In genomic region chr20:48721324-48722001, GRCh38 we compare ENCODE assay signal across 12 cellular contexts.
DNase-seq lines count a peak whose midpoint lies in the region; ATAC-seq, FAIRE-seq and TF ChIP-seq lines count a peak whose summit lies in the region.
"Had no signal": no experiment of that assay in that cellular context is flagged by ENCODE, and none has a peak within 500 bp of the region (broad histone marks: within the 10 kb centered on the region; RNA-seq: fewer than 3 reads in every experiment).

No MANE protein-coding gene starts in this region.

- no peak overlapping the region for H2AFZ ChIP-seq in PC-9

- H3K4me1 ChIP-seq in endodermal cell (ENCODE audit: control insufficient read depth, insufficient read depth, low read length) (peaks cover 10% of the 10 kb centered on the region), PC-9 (replicated peaks; ENCODE audit: insufficient read depth) (peaks cover 6% of the 10 kb centered on the region; the same call in 1 of the 2 replicates)

- H3K36me3 ChIP-seq in endodermal cell (ENCODE audit: control insufficient read depth, insufficient read depth, low read length) (peaks cover 56% of the 10 kb centered on the region), PC-9 (ENCODE audit: low read depth) (no peaks in the 10 kb centered on the region)

- peak; percentile 76 for FAIRE-seq in GM18507 (lab: Jason Lieb, UNC)
- no peak for FAIRE-seq in RCC 7860 (lab: Jason Lieb, UNC)

- no TSS peak for BruUV-seq in PC-9 (replicated peaks; lab: Mats Ljungman, UMichigan)

- H3K9ac ChIP-seq in endodermal cell (ENCODE audit: extremely low read depth, low read length, poor library complexity, severe bottlenecking), result no peak overlapping the region

- TF ChIP-seq CTCF in endodermal cell (conservative IDR thresholded peaks at IDR 0.05), result no peak
- TF ChIP-seq CTCF in PC-9 (conservative IDR thresholded peaks at IDR 0.05), result no peak

- H3K9me3 ChIP-seq in endodermal cell (ENCODE audit: control insufficient read depth, low read length) (no peaks in the 10 kb centered on the region), PC-9 (ENCODE audit: insufficient read depth, low read depth) (no peaks in the 10 kb centered on the region)

- 90 to 99% methylated on average over 7 to 9 of the region's 9 CpGs for WGBS in endodermal cell (ENCODE audit: insufficient coverage in 1 of 2, insufficient read length in 1 of 2), 2 experiments

- no peak for ATAC-seq in central memory CD8-positive, alpha-beta T cell (replicated peaks; ENCODE audit: extremely low read depth, poor library complexity, severe bottlenecking)
- no peak for ATAC-seq in natural killer cell treated with Interleukin-12 subunit alpha and Interleukin-12 subunit beta and Interleukin-15 and Interleukin-18, amount 100 ng/mL, for 72 hours
- ATAC-seq in HG03571 (IDR thresholded peaks at IDR 0.05; ENCODE audit: unreplicated experiment), result no peak

- intact Hi-C loops in PC-9 (cut with micrococcal nuclease; ENCODE audit: unreplicated experiment), result no loop called here

- no peaks in the 10 kb centered on the region for H3K9me2 ChIP-seq in PC-9 (ENCODE audit: insufficient read depth)

- H3K27ac ChIP-seq in endodermal cell (ENCODE audit: low read depth, low read length) (no peak overlapping the region), PC-9 (no peak overlapping the region)
- H3K27ac ChIP-seq: C4-2B had no signal

- CTCF ChIA-PET in PC-9 (lab: Charles Lee), result no interaction called here

- H3K27me3 ChIP-seq in endodermal cell (ENCODE audit: control insufficient read depth, insufficient read depth, low read length, poor library complexity, severe bottlenecking), result no peaks in the 10 kb centered on the region
- no peaks in the 10 kb centered on the region for H3K27me3 ChIP-seq in PC-9 (ENCODE audit: insufficient read depth, low read depth)

- DNase-seq in Ammon's horn (ENCODE audit: low spot score) (peak; percentile 60), GM18507 (ENCODE audit: extremely low spot score, insufficient read length, low read depth) (no peak), endodermal cell (no peak), RCC 7860 (ENCODE audit: low spot score) (no peak), PC-9 (no peak)
- DNase-seq in central memory CD8-positive, alpha-beta T cell (ENCODE audit: low spot score in 2 of 2), result no peak
- no peak for DNase-seq in natural killer cell treated with Interleukin-12 subunit alpha and Interleukin-12 subunit beta and Interleukin-15 and Interleukin-18, amount 100 ng/mL, for 72 hours (ENCODE audit: low spot score)
- DNase-seq: activated CD4-positive, alpha-beta T cell treated with anti-CD3 and anti-CD28 coated beads for 4 hours; NCI-H446; SHP77 had no signal

- no peak overlapping the region for H3K4me2 ChIP-seq in PC-9

- no peaks in the 10 kb centered on the region for H3K27me3 Mint-ChIP-seq in central memory CD8-positive, alpha-beta T cell
- H3K27me3 Mint-ChIP-seq in natural killer cell treated with Interleukin-12 subunit alpha and Interleukin-12 subunit beta and Interleukin-15 and Interleukin-18, amount 100 ng/mL, for 72 hours, result no peaks in the 10 kb centered on the region
- H3K27me3 Mint-ChIP-seq in endodermal cell (ENCODE audit: insufficient read depth), result no peaks in the 10 kb centered on the region

- no peaks in the 10 kb centered on the region for H3K9me3 Mint-ChIP-seq in central memory CD8-positive, alpha-beta T cell
- no peaks in the 10 kb centered on the region for H3K9me3 Mint-ChIP-seq in natural killer cell treated with Interleukin-12 subunit alpha and Interleukin-12 subunit beta and Interleukin-15 and Interleukin-18, amount 100 ng/mL, for 72 hours
- no peaks in the 10 kb centered on the region for H3K9me3 Mint-ChIP-seq in endodermal cell

- H3F3A ChIP-seq in PC-9 (ENCODE audit: insufficient read depth, low read depth), result no peaks in the 10 kb centered on the region

- H3K36me3 Mint-ChIP-seq in central memory CD8-positive, alpha-beta T cell (ENCODE audit: insufficient read depth), result peaks cover 17% of the 10 kb centered on the region
- peaks cover 17% of the 10 kb centered on the region for H3K36me3 Mint-ChIP-seq in natural killer cell treated with Interleukin-12 subunit alpha and Interleukin-12 subunit beta and Interleukin-15 and Interleukin-18, amount 100 ng/mL, for 72 hours
- H3K36me3 Mint-ChIP-seq in endodermal cell (ENCODE audit: low read depth), result peaks cover 59% of the 10 kb centered on the region

- H3K27ac Mint-ChIP-seq in central memory CD8-positive, alpha-beta T cell (ENCODE audit: low read depth), result peak overlapping the region; percentile 90
- peak overlapping the region; percentile 100 for H3K27ac Mint-ChIP-seq in natural killer cell treated with Interleukin-12 subunit alpha and Interleukin-12 subunit beta and Interleukin-15 and Interleukin-18, amount 100 ng/mL, for 72 hours
- no peak overlapping the region for H3K27ac Mint-ChIP-seq in endodermal cell

- H3K4me1 Mint-ChIP-seq in central memory CD8-positive, alpha-beta T cell, result peaks cover 79% of the 10 kb centered on the region
- peaks cover 88 to 90% of the 10 kb centered on the region in 2 donors for H3K4me1 Mint-ChIP-seq in natural killer cell treated with Interleukin-12 subunit alpha and Interleukin-12 subunit beta and Interleukin-15 and Interleukin-18, amount 100 ng/mL, for 72 hours (ENCODE audit: low read depth in 2 of 2)
- peaks cover 38% of the 10 kb centered on the region for H3K4me1 Mint-ChIP-seq in endodermal cell

- H4K20me1 ChIP-seq in PC-9 (ENCODE audit: insufficient read depth), result no peaks in the 10 kb centered on the region

- H3K4me3 ChIP-seq in endodermal cell (ENCODE audit: low read length) (no peak overlapping the region), PC-9 (no peak overlapping the region)

- H3K4me3 Mint-ChIP-seq in central memory CD8-positive, alpha-beta T cell, result peak overlapping the region; percentile 57
- H3K4me3 Mint-ChIP-seq in natural killer cell treated with Interleukin-12 subunit alpha and Interleukin-12 subunit beta and Interleukin-15 and Interleukin-18, amount 100 ng/mL, for 72 hours, result peak overlapping the region; percentile 89
- H3K4me3 Mint-ChIP-seq in endodermal cell, result no peak overlapping the region

- POLR2A ChIA-PET in PC-9 (lab: Charles Lee; ENCODE audit: unreplicated experiment), result interaction anchor here (0.7 kb wide), 1 partner anchor 191 kb away, joined by 7 read pairs; no protein-coding TSS in a partner anchor

- no peaks in the 10 kb centered on the region for H3K79me2 ChIP-seq in PC-9 (ENCODE audit: low read depth)
